6 cellular contexts compared by ENCODE assay signal in the genomic region with DNA sequence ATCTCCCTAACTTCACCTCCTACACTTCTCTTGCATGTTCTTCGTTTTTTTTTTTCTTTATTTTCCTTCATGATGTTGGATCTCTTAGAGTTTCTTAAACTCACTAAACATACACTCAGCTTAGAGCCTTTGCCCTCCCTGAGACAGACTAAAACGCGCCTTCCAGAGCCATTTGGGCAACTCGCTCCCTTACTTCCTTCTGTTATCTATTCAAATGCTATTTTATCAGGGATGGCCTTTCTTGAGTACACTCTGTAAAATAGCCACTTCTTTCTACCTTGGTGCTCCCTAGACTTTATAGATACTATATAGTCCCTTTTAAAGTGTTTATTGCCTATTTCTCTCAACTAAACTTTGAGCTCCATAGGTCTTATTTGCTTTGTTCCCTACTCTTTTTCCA.
"Had no signal": no experiment of that assay in that cellular context is flagged by ENCODE, and none has a peak within 500 bp of the region (broad histone marks: within the 10 kb centered on the region; RNA-seq: fewer than 3 reads in every experiment).

No MANE protein-coding gene starts in this region.

- H3K27ac Mint-ChIP-seq: GM23338, H9, IgD-negative memory B cell had no signal

- DNase-seq: H9, HCEC 1CT had no signal

- ATAC-seq: GM23338, HepG2 had no signal

- H3K4me1 Mint-ChIP-seq: IgD-negative memory B cell had no signal

- H3K4me3 Mint-ChIP-seq: GM23338, H9 had no signal

- H3K36me3 Mint-ChIP-seq: IgD-negative memory B cell had no signal

- H3K4me2 ChIP-seq: GM23338 had no signal

- H3K27me3 Mint-ChIP-seq: IgD-negative memory B cell had no signal

- H3K9me3 Mint-ChIP-seq: GM23338, H9, IgD-negative memory B cell had no signal

- H3K4me3 ChIP-seq: GM23338 had no signal

- H3K27ac ChIP-seq: HL-60 had no signal
